ENCODE assay signal across 15 cellular contexts in genomic region chr3:60384352-60384751, GRCh38.
DNase-seq lines count a peak whose midpoint lies in the region; ATAC-seq and TF ChIP-seq lines count a peak whose summit lies in the region.
"Had no signal": no experiment of that assay in that cellular context is flagged by ENCODE, and none has a peak within 500 bp of the region (broad histone marks: within the 10 kb centered on the region; RNA-seq: fewer than 3 reads in every experiment).

No MANE protein-coding gene starts in this region.

- H3K4me3 ChIP-seq in fibroblast of villous mesenchyme (ENCODE audit: low read depth, low read length) = no peak overlapping the region
- H3K4me3 ChIP-seq: HAP-1 had no signal

- TF ChIP-seq CTCF in fibroblast of villous mesenchyme (IDR thresholded peaks at IDR 0.05; ENCODE audit: insufficient read depth, low read depth, low read length) = no peak

- no peak for ATAC-seq in left colon
- no peak for ATAC-seq in HG03342 (IDR thresholded peaks at IDR 0.05; ENCODE audit: unreplicated experiment)

- intact Hi-C loops in left colon (cut with DNase I, micrococcal nuclease) = no loop called here

- DNase-seq in M059J (ENCODE audit: low read depth) (peak; percentile 38), astrocyte of the hippocampus (ENCODE audit: low read depth, low spot score) (peak; percentile 68), fibroblast of villous mesenchyme (ENCODE audit: low read depth) (peak; percentile 58), renal cortical epithelial cell (ENCODE audit: low read depth) (peak; percentile 85), left colon (no peak), amygdala (lab: John Stamatoyannopoulos, UW) (no peak)
- DNase-seq: AML-193, DND-41, NCI-H1417 treated with DMSO at 0.1 percent for 48 hours, NCI-H2029, NCI-H2171 treated with DMSO at 0.1 percent for 48 hours, Right ventricle myocardium superior, SW 1271 had no signal

Comparison
In these comparisons a context has a peak if more than half of its experiments do, and no peak if none do; other contexts are left out.
1. DNase-seq: peak in M059J (single experiment), astrocyte of the hippocampus (single experiment), fibroblast of villous mesenchyme (single experiment) and renal cortical epithelial cell (single experiment); none in left colon (0 of 2) and amygdala (0 of 56).